8 cellular contexts compared by ENCODE assay signal in genomic region chr4:759810-760209, GRCh38. TPM values are rescaled to one million over a fixed set of nuclear protein-coding genes. Genes with fewer than 3 reads are reported as not detected.
DNase-seq lines count a peak whose midpoint lies in the region; ATAC-seq and TF ChIP-seq lines count a peak whose summit lies in the region.
"Not testable (repeated sequence)": the region's sequence is repeated elsewhere in the genome, so short reads cannot be mapped to it uniquely, and the experiment has no call there.

No MANE protein-coding gene starts in this region.

- H4K20me1 ChIP-seq in neural progenitor cell (ENCODE audit: low read depth): not testable (repeated sequence)

- H3K36me3 ChIP-seq in lower lobe of right lung: peaks cover 50% of the 10 kb centered on the region
- not testable (repeated sequence) for H3K36me3 ChIP-seq in neural progenitor cell

- peaks cover 32% of the 10 kb centered on the region for H3F3A ChIP-seq in neural progenitor cell (ENCODE audit: low read depth)

- POLR2A ChIA-PET in WTC11 (lab: Charles Lee): not testable (repeated sequence)

- ATAC-seq in WTC11; central memory CD8-positive, alpha-beta T cell (replicated peaks; ENCODE audit: extremely low read depth, poor library complexity, severe bottlenecking); Right ventricle myocardium superior (ENCODE audit: poor library complexity); lower lobe of right lung; stimulated activated naive CD8-positive, alpha-beta T cell treated with anti-CD3 and anti-CD28 coated beads, Interleukin-15, amount 100 ng/mL, for 72 hours: not testable (repeated sequence)

- TF ChIP-seq CTCF in WTC11 (IDR thresholded peaks at IDR 0.05); lower lobe of right lung (IDR thresholded peaks at IDR 0.05); neural progenitor cell (IDR thresholded peaks at IDR 0.05): not testable (repeated sequence)

- H3K27ac Mint-ChIP-seq in WTC11 (peak overlapping the region; percentile 71; the same call in 1 of the 2 replicates), neural progenitor cell (peak overlapping the region; percentile 50)
- H3K27ac Mint-ChIP-seq in activated naive CD4-positive, alpha-beta T cell treated with anti-CD3 and anti-CD28 coated beads for 36 hours: peak overlapping the region; percentile 31
- H3K27ac Mint-ChIP-seq in central memory CD8-positive, alpha-beta T cell (ENCODE audit: low read depth): peak overlapping the region; percentile 71
- H3K27ac Mint-ChIP-seq in stimulated activated naive CD8-positive, alpha-beta T cell treated with anti-CD3 and anti-CD28 coated beads, Interleukin-15, amount 100 ng/mL, for 72 hours: peak overlapping the region; percentile 1 to 5

- not testable (repeated sequence) for H3K27me3 ChIP-seq in lower lobe of right lung (ENCODE audit: low read depth); neural progenitor cell

- not testable (repeated sequence) for H3K27me3 Mint-ChIP-seq in WTC11 (ENCODE audit: low read depth); activated naive CD4-positive, alpha-beta T cell treated with anti-CD3 and anti-CD28 coated beads for 36 hours (ENCODE audit: low read depth); central memory CD8-positive, alpha-beta T cell; stimulated activated naive CD8-positive, alpha-beta T cell treated with anti-CD3 and anti-CD28 coated beads, Interleukin-15, amount 100 ng/mL, for 72 hours
- peaks cover 28% of the 10 kb centered on the region for H3K27me3 Mint-ChIP-seq in neural progenitor cell (ENCODE audit: insufficient read depth, low read depth)

- not testable (repeated sequence) for H3K4me3 ChIP-seq in lower lobe of right lung, neural progenitor cell

- not testable (repeated sequence) for H3K4me2 ChIP-seq in neural progenitor cell

- H3K9me3 ChIP-seq in lower lobe of right lung; neural progenitor cell (ENCODE audit: low read depth): not testable (repeated sequence)

- not testable (repeated sequence) for H3K9me3 Mint-ChIP-seq in WTC11; activated naive CD4-positive, alpha-beta T cell treated with anti-CD3 and anti-CD28 coated beads for 36 hours; central memory CD8-positive, alpha-beta T cell; stimulated activated naive CD8-positive, alpha-beta T cell treated with anti-CD3 and anti-CD28 coated beads, Interleukin-15, amount 100 ng/mL, for 72 hours
- H3K9me3 Mint-ChIP-seq in neural progenitor cell: peaks cover 36% of the 10 kb centered on the region

- not testable (repeated sequence) for H2AFZ ChIP-seq in neural progenitor cell (replicated peaks)

- not testable (repeated sequence) for H3K27ac ChIP-seq in lower lobe of right lung, neural progenitor cell

- CTCF ChIA-PET in WTC11 (lab: Charles Lee); activated naive CD4-positive, alpha-beta T cell treated with anti-CD3 and anti-CD28 coated beads for 36 hours (lab: Charles Lee): not testable (repeated sequence)

- H3K4me1 ChIP-seq in lower lobe of right lung, neural progenitor cell: not testable (repeated sequence)

- H3K79me2 ChIP-seq in neural progenitor cell (ENCODE audit: low read depth): not testable (repeated sequence)

- peaks cover 67% of the 10 kb centered on the region for H3K36me3 Mint-ChIP-seq in WTC11
- H3K36me3 Mint-ChIP-seq in activated naive CD4-positive, alpha-beta T cell treated with anti-CD3 and anti-CD28 coated beads for 36 hours (ENCODE audit: low read depth): peaks cover 24% of the 10 kb centered on the region
- peaks cover 22% of the 10 kb centered on the region for H3K36me3 Mint-ChIP-seq in central memory CD8-positive, alpha-beta T cell (ENCODE audit: insufficient read depth)
- peaks cover 66% of the 10 kb centered on the region for H3K36me3 Mint-ChIP-seq in neural progenitor cell

- not testable (repeated sequence) for H3K9ac ChIP-seq in neural progenitor cell

- DNase-seq in ELF-1 (ENCODE audit: low read depth, low spot score) (peak; percentile 42), Right ventricle myocardium superior (peak; percentile 24), lower lobe of right lung (peak; percentile 14)
- not testable (repeated sequence) for DNase-seq in WTC11 (ENCODE audit: low spot score); activated naive CD4-positive, alpha-beta T cell treated with anti-CD3 and anti-CD28 coated beads for 36 hours; central memory CD8-positive, alpha-beta T cell (ENCODE audit: low spot score in 2 of 2); neural progenitor cell (ENCODE audit: low spot score); stimulated activated naive CD8-positive, alpha-beta T cell treated with anti-CD3 and anti-CD28 coated beads, Interleukin-15, amount 100 ng/mL, for 72 hours

- not testable (repeated sequence) for H3K4me1 Mint-ChIP-seq in WTC11; activated naive CD4-positive, alpha-beta T cell treated with anti-CD3 and anti-CD28 coated beads for 36 hours (ENCODE audit: low read depth); neural progenitor cell; stimulated activated naive CD8-positive, alpha-beta T cell treated with anti-CD3 and anti-CD28 coated beads, Interleukin-15, amount 100 ng/mL, for 72 hours
- H3K4me1 Mint-ChIP-seq in central memory CD8-positive, alpha-beta T cell: peaks cover 37% of the 10 kb centered on the region

- intact Hi-C loops in activated naive CD4-positive, alpha-beta T cell treated with anti-CD3 and anti-CD28 coated beads for 36 hours (cut with micrococcal nuclease); Right ventricle myocardium superior (cut with DNase I); lower lobe of right lung (cut with DNase I): not testable (repeated sequence)

- not testable (repeated sequence) for H3K4me3 Mint-ChIP-seq in WTC11; activated naive CD4-positive, alpha-beta T cell treated with anti-CD3 and anti-CD28 coated beads for 36 hours; central memory CD8-positive, alpha-beta T cell
- H3K4me3 Mint-ChIP-seq in neural progenitor cell: peak overlapping the region; percentile 53
- peak overlapping the region in 1 of 2 donors; percentile 1 for H3K4me3 Mint-ChIP-seq in stimulated activated naive CD8-positive, alpha-beta T cell treated with anti-CD3 and anti-CD28 coated beads, Interleukin-15, amount 100 ng/mL, for 72 hours

TF ChIP-seq in WTC11, 78 proteins besides CTCF, POLR2A, EP300 and RAD21:
- peak; percentile 93 for TF ChIP-seq PRDM15 (CRISPR knock-in tag; IDR thresholded peaks at IDR 0.05)

RNA-seq across cellular contexts. Expression of gene PCGF3, which starts 54.2 kb away (rescaled TPM):
- total RNA-seq in WTC11 (2021) (59.2 to 65.7 TPM (median 62.8 TPM) in 3 replicates), Right ventricle myocardium superior (20.8 TPM), lower lobe of right lung (44.8 TPM), neural progenitor cell (ENCODE audit: low replicate concordance) (44.7 and 59.1 TPM in 2 replicates)
- 10 to 100 TPM; 24.7 to 25.9 TPM for total RNA-seq in activated naive CD4-positive, alpha-beta T cell treated with anti-CD3 and anti-CD28 coated beads for 36 hours

Comparison
In these comparisons a context has a peak if more than half of its experiments do, and no peak if none do; other contexts are left out.
1. H3K27ac Mint-ChIP-seq: peak in every context shown above with its lines; median percentile 71 in WTC11; 71 in central memory CD8-positive, alpha-beta T cell; 50 in neural progenitor cell; 31 in activated naive CD4-positive, alpha-beta T cell treated with anti-CD3 and anti-CD28 coated beads for 36 hours; 3 in stimulated activated naive CD8-positive, alpha-beta T cell treated with anti-CD3 and anti-CD28 coated beads, Interleukin-15, amount 100 ng/mL, for 72 hours.